In the genomic region with DNA sequence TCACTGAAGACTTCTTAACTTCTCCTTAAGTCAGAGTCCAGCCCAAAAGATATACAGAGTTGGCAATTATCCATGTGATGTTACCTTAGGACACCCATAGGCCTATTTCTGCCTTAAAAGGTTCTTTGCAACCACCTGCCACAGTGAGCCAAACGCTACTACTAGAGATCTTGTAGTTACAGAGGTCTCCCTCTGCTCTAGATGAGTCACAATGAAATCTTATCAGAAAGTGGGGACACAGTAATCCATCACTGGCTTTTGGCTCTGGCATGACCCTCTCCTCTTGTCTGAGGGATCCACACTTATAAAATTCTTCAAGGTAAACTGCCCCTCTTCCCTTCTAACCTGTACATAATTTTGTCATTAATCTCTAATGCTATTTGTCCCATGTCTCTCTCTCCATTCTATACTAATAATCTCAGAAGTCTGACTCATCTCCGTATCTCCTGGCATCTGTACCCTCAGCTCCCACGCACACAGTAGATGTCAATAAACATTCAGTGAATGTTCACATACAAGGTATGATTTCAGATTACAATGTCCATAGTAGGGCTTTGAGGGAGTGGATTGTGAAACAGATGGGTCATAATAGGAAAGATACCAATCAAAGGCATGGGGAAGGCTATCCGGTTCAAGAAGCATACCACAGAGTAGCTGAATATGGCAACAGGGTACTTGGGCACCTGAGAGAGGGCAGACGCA, we compare ENCODE assay signal across 10 cellular contexts.
DNase-seq lines count a peak whose midpoint lies in the region; ATAC-seq, FAIRE-seq and TF ChIP-seq lines count a peak whose summit lies in the region.
"Had no signal": no experiment of that assay in that cellular context is flagged by ENCODE, and none has a peak within 500 bp of the region (broad histone marks: within the 10 kb centered on the region; RNA-seq: fewer than 3 reads in every experiment).

No MANE protein-coding gene starts in this region.

- H3K4me3 ChIP-seq in GM12878 (no peak overlapping the region), upper lobe of left lung (no peak overlapping the region)
- H3K4me3 ChIP-seq: lung had no signal

- H3K9me3 ChIP-seq in GM12878 (replicated peaks; ENCODE audit: control insufficient read depth, insufficient read depth, low read length) = no peaks in the 10 kb centered on the region
- no peaks in the 10 kb centered on the region for H3K9me3 ChIP-seq in upper lobe of left lung

- TF ChIP-seq CTCF in GM12878 (IDR thresholded peaks at IDR 0.05 in 2 of 3, conservative IDR thresholded peaks at IDR 0.05 in 1 of 3; ENCODE audit: control insufficient read depth in 2 of 3, extremely low read depth in 1 of 3, insufficient read depth in 1 of 3, low read depth in 3 of 3, low read length in 3 of 3) = no peak
- no peak for TF ChIP-seq CTCF in upper lobe of left lung (IDR thresholded peaks at IDR 0.05)

- peak overlapping the region; percentile 36; the same call in 1 of the 2 replicates for H3K9ac ChIP-seq in GM12878 (ENCODE audit: control insufficient read depth, insufficient read depth, low read length)

- no peak for TF ChIP-seq POLR2A in GM12878 (IDR thresholded peaks at IDR 0.05; ENCODE audit: low read depth, low read length)
- TF ChIP-seq POLR2A in upper lobe of left lung (IDR thresholded peaks at IDR 0.05) = no peak

- intact Hi-C loops in GM12878 (cut with micrococcal nuclease; ENCODE audit: unreplicated experiment) = no loop called here

- peak; percentile 29 for ATAC-seq in HG03442 (IDR thresholded peaks at IDR 0.05; ENCODE audit: unreplicated experiment)
- peak; percentile 51 for ATAC-seq in GM12878
- ATAC-seq in upper lobe of left lung (ENCODE audit: low FRiP score in 2 of 2) = no peak

- no peaks in the 10 kb centered on the region for H3K27me3 ChIP-seq in GM12878 (replicated peaks in 1 of 2; ENCODE audit: control insufficient read depth in 2 of 2, insufficient read depth in 2 of 2, low read length in 1 of 2)
- no peaks in the 10 kb centered on the region for H3K27me3 ChIP-seq in upper lobe of left lung

- POLR2A ChIA-PET in GM12878 (lab: Charles Lee) = interaction anchor here (0.8 to 3.6 kb wide), 10 partner anchors 10 to 137 kb away, joined by 3 to 24 read pairs (median 4); partner anchors contain the start of gene SGMS1

- under 1% methylated on average over 5 of the region's 5 CpGs for WGBS in GM12878 (ENCODE audit: insufficient coverage, insufficient replicate concordance, low lambda C conversion rate, missing lambda C conversion rate)
- 82 to 90% methylated on average over 5 of the region's 5 CpGs for WGBS in upper lobe of left lung, 2 donors

- H4K20me1 ChIP-seq in GM12878 (ENCODE audit: control insufficient read depth, insufficient read depth) = no peaks in the 10 kb centered on the region

- peak in 1 of 2 experiments; percentile 24; a peak in 2 of 4 replicates for TF ChIP-seq EP300 in GM12878 (IDR thresholded peaks at IDR 0.05; ENCODE audit: borderline replicate concordance in 1 of 2, control insufficient read depth in 1 of 2, low read depth in 2 of 2, low read length in 2 of 2)
- TF ChIP-seq EP300 in upper lobe of left lung (IDR thresholded peaks at IDR 0.05) = no peak

- SMC1A ChIA-PET in GM12878 (lab: Charles Lee; ENCODE audit: uncharacterized antibody, unreplicated experiment) = interaction anchor here (0.8 to 3.6 kb wide), 29 partner anchors 7 to 148 kb away, joined by 3 to 50 read pairs (median 9); partner anchors contain the start of gene SGMS1

- H3K4me2 ChIP-seq in GM12878 (ENCODE audit: control insufficient read depth, insufficient read depth) = peak overlapping the region; percentile 89

- FAIRE-seq in GM12878 (lab: Jason Lieb, UNC) = peak; percentile 23
- FAIRE-seq in urothelium cell line (lab: Jason Lieb, UNC) = peak; percentile 70

- TF ChIP-seq RAD21 in GM12878 (IDR thresholded peaks at IDR 0.05; ENCODE audit: insufficient read depth, low read depth, low read length) = no peak

- no peak overlapping the region for H2AFZ ChIP-seq in GM12878 (ENCODE audit: control insufficient read depth, low read depth, low read length)

- peak overlapping the region; percentile 41 for H3K27ac ChIP-seq in GM12878 (ENCODE audit: control insufficient read depth, insufficient read depth)
- no peak overlapping the region for H3K27ac ChIP-seq in upper lobe of left lung
- H3K27ac ChIP-seq: VCaP had no signal

- in situ Hi-C loops in GM12878 (cut with MboI) = no loop called here

- H3K79me2 ChIP-seq in GM12878 (ENCODE audit: control insufficient read depth, insufficient read depth, low read length) = peaks cover 7% of the 10 kb centered on the region

- peak; percentile 46 for DNase-seq in stimulated activated naive CD4-positive, alpha-beta T cell treated with Interleukin-2 at 50 U/mL for 16 hours (lab: John Stamatoyannopoulos, UW)
- DNase-seq in stimulated activated naive CD4-positive, alpha-beta T cell (lab: John Stamatoyannopoulos, UW) = no peak
- DNase-seq in GM12878 (ENCODE audit: low read depth, low spot score) (peak; percentile 93), urothelium cell line (ENCODE audit: low spot score) (peak; percentile 13), HK-2 (ENCODE audit: unreplicated experiment) (no peak), upper lobe of left lung (no peak), nucleus accumbens (lab: John Stamatoyannopoulos, UW) (no peak)

- RAD21 ChIA-PET in GM12878 (lab: Charles Lee; ENCODE audit: unreplicated experiment) = interaction anchor here (1.0 to 3.2 kb wide), 21 partner anchors 8 to 165 kb away, joined by 3 to 32 read pairs (median 6); no protein-coding TSS in a partner anchor

- CTCF ChIA-PET in GM12878 (lab: Yijun Ruan, JAX) = interaction anchor here (0.6 to 3.3 kb wide), 13 partner anchors 8 to 139 kb away, joined by 3 to 23 read pairs (median 8); partner anchors contain the start of gene SGMS1

- H3K4me1 ChIP-seq in GM12878 (ENCODE audit: control insufficient read depth, insufficient read depth, low read length) (peaks cover 58% of the 10 kb centered on the region), upper lobe of left lung (peaks cover 0 to 14% (median 7%) of the 10 kb centered on the region in 4 donors)

- H3K36me3 ChIP-seq in GM12878 (ENCODE audit: control insufficient read depth in 2 of 2, insufficient read depth in 2 of 2, low read length in 1 of 2) = no peaks in the 10 kb centered on the region
- H3K36me3 ChIP-seq in upper lobe of left lung = no peaks in the 10 kb centered on the region

- TSS peak; percentile 15 for BruUV-seq in GM12878 (replicated peaks; lab: Mats Ljungman, UMichigan)

TF ChIP-seq in GM12878, 131 proteins besides CTCF, POLR2A, EP300 and RAD21 (continues in another document):
- TF ChIP-seq SRF (IDR thresholded peaks at IDR 0.05; ENCODE audit: low read depth in 2 of 2, low read length in 2 of 2) = peak in 1 of 2 experiments; percentile 42; a peak in 1 of 4 replicates
- TF ChIP-seq MEF2B (IDR thresholded peaks at IDR 0.05; ENCODE audit: partially characterized antibody, poor library complexity, severe bottlenecking) = peak; percentile 24
- TF ChIP-seq POU2F2 (IDR thresholded peaks at IDR 0.05; ENCODE audit: borderline replicate concordance, low read depth, low read length) = 0 out of 3 replicates have a peak, but pooled peaks have one; percentile 8
- TF ChIP-seq IKZF1 (conservative IDR thresholded peaks at IDR 0.05) = peak; percentile 40
- TF ChIP-seq ATF7 (IDR thresholded peaks at IDR 0.05; ENCODE audit: low read depth) = peak; percentile 56; the same call in 1 of the 2 replicates
- TF ChIP-seq MEF2A (IDR thresholded peaks at IDR 0.05; ENCODE audit: insufficient read depth, low read depth, low read length) = peak; percentile 58; the same call in 1 of the 2 replicates
- TF ChIP-seq EED (IDR thresholded peaks at IDR 0.05; ENCODE audit: low read depth) = 0 out of 2 replicates have a peak, but pooled peaks have one; percentile 50
- TF ChIP-seq PAX5 (IDR thresholded peaks at IDR 0.05; ENCODE audit: borderline replicate concordance, low read depth, low read length) = 0 out of 2 replicates have a peak, but pooled peaks have one; percentile 26
- TF ChIP-seq IRF4 (IDR thresholded peaks at IDR 0.05; ENCODE audit: low read depth, low read length) = peak; percentile 55; the same call in 1 of the 2 replicates
- peak; percentile 51 for TF ChIP-seq RUNX3 (IDR thresholded peaks at IDR 0.05; ENCODE audit: low read length)
- TF ChIP-seq, protein P1, sequence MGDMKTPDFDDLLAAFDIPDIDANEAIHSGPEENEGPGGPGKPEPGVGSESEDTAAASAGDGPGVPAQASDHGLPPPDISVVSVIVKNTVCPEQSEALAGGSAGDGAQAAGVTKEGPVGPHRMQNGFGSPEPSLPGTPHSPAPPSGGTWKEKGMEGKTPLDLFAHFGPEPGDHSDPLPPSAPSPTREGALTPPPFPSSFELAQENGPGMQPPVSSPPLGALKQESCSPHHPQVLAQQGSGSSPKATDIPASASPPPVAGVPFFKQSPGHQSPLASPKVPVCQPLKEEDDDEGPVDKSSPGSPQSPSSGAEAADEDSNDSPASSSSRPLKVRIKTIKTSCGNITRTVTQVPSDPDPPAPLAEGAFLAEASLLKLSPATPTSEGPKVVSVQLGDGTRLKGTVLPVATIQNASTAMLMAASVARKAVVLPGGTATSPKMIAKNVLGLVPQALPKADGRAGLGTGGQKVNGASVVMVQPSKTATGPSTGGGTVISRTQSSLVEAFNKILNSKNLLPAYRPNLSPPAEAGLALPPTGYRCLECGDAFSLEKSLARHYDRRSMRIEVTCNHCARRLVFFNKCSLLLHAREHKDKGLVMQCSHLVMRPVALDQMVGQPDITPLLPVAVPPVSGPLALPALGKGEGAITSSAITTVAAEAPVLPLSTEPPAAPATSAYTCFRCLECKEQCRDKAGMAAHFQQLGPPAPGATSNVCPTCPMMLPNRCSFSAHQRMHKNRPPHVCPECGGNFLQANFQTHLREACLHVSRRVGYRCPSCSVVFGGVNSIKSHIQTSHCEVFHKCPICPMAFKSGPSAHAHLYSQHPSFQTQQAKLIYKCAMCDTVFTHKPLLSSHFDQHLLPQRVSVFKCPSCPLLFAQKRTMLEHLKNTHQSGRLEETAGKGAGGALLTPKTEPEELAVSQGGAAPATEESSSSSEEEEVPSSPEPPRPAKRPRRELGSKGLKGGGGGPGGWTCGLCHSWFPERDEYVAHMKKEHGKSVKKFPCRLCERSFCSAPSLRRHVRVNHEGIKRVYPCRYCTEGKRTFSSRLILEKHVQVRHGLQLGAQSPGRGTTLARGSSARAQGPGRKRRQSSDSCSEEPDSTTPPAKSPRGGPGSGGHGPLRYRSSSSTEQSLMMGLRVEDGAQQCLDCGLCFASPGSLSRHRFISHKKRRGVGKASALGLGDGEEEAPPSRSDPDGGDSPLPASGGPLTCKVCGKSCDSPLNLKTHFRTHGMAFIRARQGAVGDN (IDR thresholded peaks at IDR 0.05) = no peak

Comparison
In these comparisons a context has a peak if more than half of its experiments do, and no peak if none do; other contexts are left out.
1. DNase-seq: peak in stimulated activated naive CD4-positive, alpha-beta T cell treated with Interleukin-2 at 50 U/mL for 16 hours (single experiment), GM12878 (single experiment) and urothelium cell line (single experiment); none in stimulated activated naive CD4-positive, alpha-beta T cell (0 of 6), HK-2 (single experiment), upper lobe of left lung (0 of 2) and nucleus accumbens (0 of 56).
2. ATAC-seq: peak in HG03442 (single experiment) and GM12878 (single experiment); none in upper lobe of left lung (0 of 2).